In the genomic region with DNA sequence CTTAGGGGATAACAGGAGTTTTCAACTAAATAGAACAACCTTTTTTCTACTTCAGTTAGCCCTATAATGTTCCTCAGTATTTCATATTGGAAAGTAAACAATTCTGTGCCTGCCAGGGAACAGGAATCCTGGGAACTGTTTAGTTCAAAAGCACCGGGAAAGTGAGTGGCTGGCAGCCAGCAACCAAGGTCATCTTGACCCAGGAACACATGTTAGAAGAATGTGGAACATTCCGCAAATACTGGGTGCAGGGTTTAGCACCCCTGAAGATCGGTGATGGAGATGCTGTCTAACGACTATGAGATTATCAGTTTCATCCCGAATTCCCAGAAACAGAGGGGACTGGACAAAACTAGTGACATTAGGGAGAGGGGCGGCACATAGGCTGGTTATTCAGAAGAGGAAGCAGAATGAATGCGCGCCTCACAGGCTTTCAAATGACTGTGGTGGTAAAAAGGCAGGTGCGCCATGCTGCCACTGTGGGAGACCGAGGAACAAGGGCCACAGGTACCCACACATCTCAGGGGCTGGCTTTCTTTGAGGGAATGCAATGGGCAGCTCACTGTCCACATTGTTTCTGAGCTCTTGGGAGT, we compare ENCODE assay signal across 1 cellular context.
TF ChIP-seq lines count a peak whose summit lies in the region.

No MANE protein-coding gene starts in this region.

TF ChIP-seq in HepG2, 621 proteins besides CTCF, POLR2A, EP300 and RAD21 (continued from another document and continues in another):
- no peak for TF ChIP-seq YEATS2 (CRISPR knock-in tag; IDR thresholded peaks at IDR 0.05; ENCODE audit: borderline replicate concordance)
- TF ChIP-seq ZNF543 (CRISPR knock-in tag; IDR thresholded peaks at IDR 0.05), result no peak
- no peak for TF ChIP-seq THAP9 (CRISPR knock-in tag; IDR thresholded peaks at IDR 0.05; ENCODE audit: borderline replicate concordance)
- TF ChIP-seq, protein P1, sequence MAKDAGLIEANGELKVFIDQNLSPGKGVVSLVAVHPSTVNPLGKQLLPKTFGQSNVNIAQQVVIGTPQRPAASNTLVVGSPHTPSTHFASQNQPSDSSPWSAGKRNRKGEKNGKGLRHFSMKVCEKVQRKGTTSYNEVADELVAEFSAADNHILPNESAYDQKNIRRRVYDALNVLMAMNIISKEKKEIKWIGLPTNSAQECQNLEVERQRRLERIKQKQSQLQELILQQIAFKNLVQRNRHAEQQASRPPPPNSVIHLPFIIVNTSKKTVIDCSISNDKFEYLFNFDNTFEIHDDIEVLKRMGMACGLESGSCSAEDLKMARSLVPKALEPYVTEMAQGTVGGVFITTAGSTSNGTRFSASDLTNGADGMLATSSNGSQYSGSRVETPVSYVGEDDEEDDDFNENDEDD (CRISPR knock-in tag; IDR thresholded peaks at IDR 0.05; ENCODE audit: borderline replicate concordance), result peak; percentile 42; the same call in 1 of the 2 replicates
- no peak for TF ChIP-seq HINFP (CRISPR knock-in tag; IDR thresholded peaks at IDR 0.05; ENCODE audit: low read depth)
- TF ChIP-seq, protein P2, sequence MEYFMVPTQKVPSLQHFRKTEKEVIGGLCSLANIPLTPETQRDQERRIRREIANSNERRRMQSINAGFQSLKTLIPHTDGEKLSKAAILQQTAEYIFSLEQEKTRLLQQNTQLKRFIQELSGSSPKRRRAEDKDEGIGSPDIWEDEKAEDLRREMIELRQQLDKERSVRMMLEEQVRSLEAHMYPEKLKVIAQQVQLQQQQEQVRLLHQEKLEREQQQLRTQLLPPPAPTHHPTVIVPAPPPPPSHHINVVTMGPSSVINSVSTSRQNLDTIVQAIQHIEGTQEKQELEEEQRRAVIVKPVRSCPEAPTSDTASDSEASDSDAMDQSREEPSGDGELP (IDR thresholded peaks at IDR 0.05; ENCODE audit: borderline replicate concordance, low read depth), result peak; percentile 49; the same call in 1 of the 2 replicates
- no peak; the same call in 1 of the 2 replicates for TF ChIP-seq HBP1 (CRISPR knock-in tag; IDR thresholded peaks at IDR 0.05; ENCODE audit: low read depth)
- no peak for TF ChIP-seq MAFG (CRISPR knock-in tag; IDR thresholded peaks at IDR 0.05)
- TF ChIP-seq, protein P3, sequence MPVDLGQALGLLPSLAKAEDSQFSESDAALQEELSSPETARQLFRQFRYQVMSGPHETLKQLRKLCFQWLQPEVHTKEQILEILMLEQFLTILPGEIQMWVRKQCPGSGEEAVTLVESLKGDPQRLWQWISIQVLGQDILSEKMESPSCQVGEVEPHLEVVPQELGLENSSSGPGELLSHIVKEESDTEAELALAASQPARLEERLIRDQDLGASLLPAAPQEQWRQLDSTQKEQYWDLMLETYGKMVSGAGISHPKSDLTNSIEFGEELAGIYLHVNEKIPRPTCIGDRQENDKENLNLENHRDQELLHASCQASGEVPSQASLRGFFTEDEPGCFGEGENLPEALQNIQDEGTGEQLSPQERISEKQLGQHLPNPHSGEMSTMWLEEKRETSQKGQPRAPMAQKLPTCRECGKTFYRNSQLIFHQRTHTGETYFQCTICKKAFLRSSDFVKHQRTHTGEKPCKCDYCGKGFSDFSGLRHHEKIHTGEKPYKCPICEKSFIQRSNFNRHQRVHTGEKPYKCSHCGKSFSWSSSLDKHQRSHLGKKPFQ (CRISPR knock-in tag; IDR thresholded peaks at IDR 0.05; ENCODE audit: insufficient replicate concordance), result peak; percentile 38
- no peak for TF ChIP-seq HES4 (CRISPR knock-in tag; IDR thresholded peaks at IDR 0.05; ENCODE audit: borderline replicate concordance)
- TF ChIP-seq ARNTL (CRISPR knock-in tag; IDR thresholded peaks at IDR 0.05), result 0 out of 2 replicates have a peak, but pooled peaks have one; percentile 20
- TF ChIP-seq FOXA3 (CRISPR knock-in tag; IDR thresholded peaks at IDR 0.05), result peak; percentile 37; the same call in 1 of the 2 replicates
- 0 out of 2 replicates have a peak, but pooled peaks have one; percentile 12 for TF ChIP-seq HNF1B (CRISPR knock-in tag; IDR thresholded peaks at IDR 0.05)
- TF ChIP-seq, protein P4, sequence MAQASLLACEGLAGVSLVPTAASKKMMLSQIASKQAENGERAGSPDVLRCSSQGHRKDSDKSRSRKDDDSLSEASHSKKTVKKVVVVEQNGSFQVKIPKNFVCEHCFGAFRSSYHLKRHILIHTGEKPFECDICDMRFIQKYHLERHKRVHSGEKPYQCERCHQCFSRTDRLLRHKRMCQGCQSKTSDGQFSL (CRISPR knock-in tag; IDR thresholded peaks at IDR 0.05), result no peak
- TF ChIP-seq, protein P5, sequence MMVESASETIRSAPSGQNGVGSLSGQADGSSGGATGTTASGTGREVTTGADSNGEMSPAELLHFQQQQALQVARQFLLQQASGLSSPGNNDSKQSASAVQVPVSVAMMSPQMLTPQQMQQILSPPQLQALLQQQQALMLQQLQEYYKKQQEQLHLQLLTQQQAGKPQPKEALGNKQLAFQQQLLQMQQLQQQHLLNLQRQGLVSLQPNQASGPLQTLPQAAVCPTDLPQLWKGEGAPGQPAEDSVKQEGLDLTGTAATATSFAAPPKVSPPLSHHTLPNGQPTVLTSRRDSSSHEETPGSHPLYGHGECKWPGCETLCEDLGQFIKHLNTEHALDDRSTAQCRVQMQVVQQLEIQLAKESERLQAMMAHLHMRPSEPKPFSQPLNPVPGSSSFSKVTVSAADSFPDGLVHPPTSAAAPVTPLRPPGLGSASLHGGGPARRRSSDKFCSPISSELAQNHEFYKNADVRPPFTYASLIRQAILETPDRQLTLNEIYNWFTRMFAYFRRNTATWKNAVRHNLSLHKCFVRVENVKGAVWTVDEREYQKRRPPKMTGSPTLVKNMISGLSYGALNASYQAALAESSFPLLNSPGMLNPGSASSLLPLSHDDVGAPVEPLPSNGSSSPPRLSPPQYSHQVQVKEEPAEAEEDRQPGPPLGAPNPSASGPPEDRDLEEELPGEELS (CRISPR knock-in tag; IDR thresholded peaks at IDR 0.05), result 0 out of 2 replicates have a peak, but pooled peaks have one; percentile 29
- 0 out of 2 replicates have a peak, but pooled peaks have one; percentile 30 for TF ChIP-seq ZNF224 (CRISPR knock-in tag; IDR thresholded peaks at IDR 0.05)
- TF ChIP-seq MIER2 (CRISPR knock-in tag; IDR thresholded peaks at IDR 0.05), result no peak
- TF ChIP-seq TAF1 (CRISPR knock-in tag; IDR thresholded peaks at IDR 0.05), result no peak
- TF ChIP-seq NFIB (CRISPR knock-in tag; IDR thresholded peaks at IDR 0.05; ENCODE audit: borderline replicate concordance), result no peak
- TF ChIP-seq ZMAT5 (CRISPR knock-in tag; IDR thresholded peaks at IDR 0.05; ENCODE audit: borderline replicate concordance, low read depth), result no peak
- TF ChIP-seq, protein P6, sequence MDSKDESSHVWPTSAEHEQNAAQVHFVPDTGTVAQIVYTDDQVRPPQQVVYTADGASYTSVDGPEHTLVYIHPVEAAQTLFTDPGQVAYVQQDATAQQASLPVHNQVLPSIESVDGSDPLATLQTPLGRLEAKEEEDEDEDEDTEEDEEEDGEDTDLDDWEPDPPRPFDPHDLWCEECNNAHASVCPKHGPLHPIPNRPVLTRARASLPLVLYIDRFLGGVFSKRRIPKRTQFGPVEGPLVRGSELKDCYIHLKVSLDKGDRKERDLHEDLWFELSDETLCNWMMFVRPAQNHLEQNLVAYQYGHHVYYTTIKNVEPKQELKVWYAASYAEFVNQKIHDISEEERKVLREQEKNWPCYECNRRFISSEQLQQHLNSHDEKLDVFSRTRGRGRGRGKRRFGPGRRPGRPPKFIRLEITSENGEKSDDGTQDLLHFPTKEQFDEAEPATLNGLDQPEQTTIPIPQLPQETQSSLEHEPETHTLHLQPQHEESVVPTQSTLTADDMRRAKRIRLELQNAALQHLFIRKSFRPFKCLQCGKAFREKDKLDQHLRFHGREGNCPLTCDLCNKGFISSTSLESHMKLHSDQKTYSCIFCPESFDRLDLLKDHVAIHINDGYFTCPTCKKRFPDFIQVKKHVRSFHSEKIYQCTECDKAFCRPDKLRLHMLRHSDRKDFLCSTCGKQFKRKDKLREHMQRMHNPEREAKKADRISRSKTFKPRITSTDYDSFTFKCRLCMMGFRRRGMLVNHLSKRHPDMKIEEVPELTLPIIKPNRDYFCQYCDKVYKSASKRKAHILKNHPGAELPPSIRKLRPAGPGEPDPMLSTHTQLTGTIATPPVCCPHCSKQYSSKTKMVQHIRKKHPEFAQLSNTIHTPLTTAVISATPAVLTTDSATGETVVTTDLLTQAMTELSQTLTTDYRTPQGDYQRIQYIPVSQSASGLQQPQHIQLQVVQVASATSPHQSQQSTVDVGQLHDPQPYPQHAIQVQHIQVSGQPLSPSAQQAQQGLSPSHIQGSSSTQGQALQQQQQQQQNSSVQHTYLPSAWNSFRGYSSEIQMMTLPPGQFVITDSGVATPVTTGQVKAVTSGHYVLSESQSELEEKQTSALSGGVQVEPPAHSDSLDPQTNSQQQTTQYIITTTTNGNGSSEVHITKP (CRISPR knock-in tag; IDR thresholded peaks at IDR 0.05; ENCODE audit: low read depth), result peak; percentile 41; the same call in 1 of the 2 replicates
- TF ChIP-seq, protein P7, sequence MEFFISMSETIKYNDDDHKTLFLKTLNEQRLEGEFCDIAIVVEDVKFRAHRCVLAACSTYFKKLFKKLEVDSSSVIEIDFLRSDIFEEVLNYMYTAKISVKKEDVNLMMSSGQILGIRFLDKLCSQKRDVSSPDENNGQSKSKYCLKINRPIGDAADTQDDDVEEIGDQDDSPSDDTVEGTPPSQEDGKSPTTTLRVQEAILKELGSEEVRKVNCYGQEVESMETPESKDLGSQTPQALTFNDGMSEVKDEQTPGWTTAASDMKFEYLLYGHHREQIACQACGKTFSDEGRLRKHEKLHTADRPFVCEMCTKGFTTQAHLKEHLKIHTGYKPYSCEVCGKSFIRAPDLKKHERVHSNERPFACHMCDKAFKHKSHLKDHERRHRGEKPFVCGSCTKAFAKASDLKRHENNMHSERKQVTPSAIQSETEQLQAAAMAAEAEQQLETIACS (CRISPR knock-in tag; IDR thresholded peaks at IDR 0.05), result no peak
- TF ChIP-seq SRF (IDR thresholded peaks at IDR 0.05; ENCODE audit: low read depth, low read length), result no peak
- peak; percentile 57; the same call in 1 of the 2 replicates for TF ChIP-seq ZGPAT (CRISPR knock-in tag; IDR thresholded peaks at IDR 0.05)
- no peak for TF ChIP-seq ZNF678 (CRISPR knock-in tag; IDR thresholded peaks at IDR 0.05)
- TF ChIP-seq RCOR2 (CRISPR knock-in tag; IDR thresholded peaks at IDR 0.05), result 0 out of 2 replicates have a peak, but pooled peaks have one; percentile 42
- no peak for TF ChIP-seq ZNF24 (IDR thresholded peaks at IDR 0.05)
- peak; percentile 62 for TF ChIP-seq MAX (IDR thresholded peaks at IDR 0.05)
